ENCODE assay signal across 2 cellular contexts in genomic region chr9:38395653-38396370, GRCh38.
TF ChIP-seq lines count a peak whose summit lies in the region.

No MANE protein-coding gene starts in this region.

TF ChIP-seq in HepG2, 621 proteins besides CTCF, POLR2A, EP300 and RAD21:
- TF ChIP-seq MYC (CRISPR knock-in tag; IDR thresholded peaks at IDR 0.05; ENCODE audit: borderline replicate concordance) (no peak), ZNF883 (CRISPR knock-in tag; IDR thresholded peaks at IDR 0.05; ENCODE audit: not compliant biosample characterization) (no peak), POLR2AphosphoS5 (IDR thresholded peaks at IDR 0.05; ENCODE audit: low read depth, low read length) (no peak), MLXIP (CRISPR knock-in tag; IDR thresholded peaks at IDR 0.05; ENCODE audit: borderline replicate concordance) (no peak), PHB2 (IDR thresholded peaks at IDR 0.05; ENCODE audit: partially characterized antibody) (no peak), AGO2 (optimal IDR thresholded peaks at IDR 0.05; ENCODE audit: low read depth, low read length) (peak; percentile 88), HMGXB3 (CRISPR knock-in tag; IDR thresholded peaks at IDR 0.05; ENCODE audit: borderline replicate concordance) (no peak), ZFP41 (CRISPR knock-in tag; IDR thresholded peaks at IDR 0.05; ENCODE audit: borderline replicate concordance) (no peak), MAF1 (CRISPR knock-in tag; IDR thresholded peaks at IDR 0.05; ENCODE audit: borderline replicate concordance) (no peak), CBX5 (CRISPR knock-in tag; IDR thresholded peaks at IDR 0.05; ENCODE audit: borderline replicate concordance) (no peak), RBFOX2 (IDR thresholded peaks at IDR 0.05; ENCODE audit: low read depth, low read length) (peak; percentile 54), ZFP91 (CRISPR knock-in tag; IDR thresholded peaks at IDR 0.05; ENCODE audit: borderline replicate concordance) (0 out of 2 replicates have a peak, but pooled peaks have one; percentile 35), ATF7 (IDR thresholded peaks at IDR 0.05) (peak; percentile 47), ATF7 (CRISPR knock-in tag; IDR thresholded peaks at IDR 0.05) (no peak)

TF ChIP-seq in SK-N-SH, 30 proteins besides CTCF, POLR2A, EP300 and RAD21:
- TF ChIP-seq CHD2 (IDR thresholded peaks at IDR 0.05; ENCODE audit: low read length, partially characterized antibody) (no peak), PBX3 (IDR thresholded peaks at IDR 0.05) (no peak), REST (IDR thresholded peaks at IDR 0.05; ENCODE audit: low read depth, low read length) (no peak), MXI1 (IDR thresholded peaks at IDR 0.05; ENCODE audit: low read depth, low read length) (no peak), ZBTB33 (IDR thresholded peaks at IDR 0.05; ENCODE audit: borderline replicate concordance, low read depth) (no peak), GABPA (IDR thresholded peaks at IDR 0.05; ENCODE audit: low read depth) (no peak), MAX (IDR thresholded peaks at IDR 0.05; ENCODE audit: low read depth) (no peak), TAF1 (IDR thresholded peaks at IDR 0.05; ENCODE audit: borderline replicate concordance, low read depth, low read length) (no peak), POLR2AphosphoS5 (IDR thresholded peaks at IDR 0.05; ENCODE audit: low read depth, low read length) (no peak), FOXJ3 (CRISPR knock-in tag; IDR thresholded peaks at IDR 0.05) (no peak), USF2 (IDR thresholded peaks at IDR 0.05; ENCODE audit: borderline replicate concordance, low read depth, low read length) (no peak), JUND (IDR thresholded peaks at IDR 0.05) (no peak), GATA2 (CRISPR knock-in tag; IDR thresholded peaks at IDR 0.05) (no peak)
TF ChIP-seq in SK-N-SH: peak in this region for 0.
